ENCODE assay signal across 26 cellular contexts in genomic region chr16:68478526-68479249, GRCh38. TPM values are rescaled to one million over a fixed set of nuclear protein-coding genes. Genes with fewer than 3 reads are reported as not detected.
DNase-seq lines count a peak whose midpoint lies in the region.
"Had no signal": no experiment of that assay in that cellular context is flagged by ENCODE, and none has a peak within 500 bp of the region (broad histone marks: within the 10 kb centered on the region; RNA-seq: fewer than 3 reads in every experiment).

No MANE protein-coding gene starts in this region.

- intact Hi-C loops in activated CD4-positive, alpha-beta T cell treated with anti-CD3 and anti-CD28 coated beads, Interleukin-2, amount 10 ng/mL, durations not matched to agents 24 days and 14 days (cut with micrococcal nuclease) = no loop called here

- H3K9me3 Mint-ChIP-seq in activated CD4-positive, alpha-beta T cell treated with anti-CD3 and anti-CD28 coated beads, Interleukin-2, amount 10 ng/mL, durations not matched to agents 24 days and 14 days = no peaks in the 10 kb centered on the region
- H3K9me3 Mint-ChIP-seq: natural killer cell had no signal

- H3K36me3 ChIP-seq in BLaER1 treated with 17β-estradiol and CSF1 and Interleukin-3, amounts not matched to agents 10 nM and 100 nM = no peaks in the 10 kb centered on the region
- H3K36me3 ChIP-seq in HUES64 (ENCODE audit: insufficient read depth, low read length) (no peaks in the 10 kb centered on the region), mesodermal cell (ENCODE audit: control insufficient read depth, insufficient read depth, low read length) (no peaks in the 10 kb centered on the region)
- H3K36me3 ChIP-seq: esophagus squamous epithelium, gastrocnemius medialis, pancreas, Peyer's patch, SJSA1 had no signal

- peaks cover 21 to 30% (median 27%) of the 10 kb centered on the region in 10 experiments for H3K4me1 ChIP-seq in BLaER1 treated with 17β-estradiol and CSF1 and Interleukin-3, amounts not matched to agents 10 nM and 100 nM
- H3K4me1 ChIP-seq in HUES64 (ENCODE audit: insufficient read depth, low read length) = peaks cover 10% of the 10 kb centered on the region
- H3K4me1 ChIP-seq in mesodermal cell (ENCODE audit: control insufficient read depth, insufficient read depth, low read length, poor library complexity, severe bottlenecking) = peaks cover 10% of the 10 kb centered on the region
- H3K4me1 ChIP-seq: gastrocnemius medialis, pancreas, SJSA1 had no signal

- DNase-seq in UCSD-AML1 (lab: John Stamatoyannopoulos, UW; ENCODE audit: unreplicated experiment) = peak; percentile 32
- no peak for DNase-seq in HPDE6-E6E7 (ENCODE audit: extremely low spot score)
- no peak for DNase-seq in stimulated activated CD4-positive, alpha-beta T cell treated with anti-CD3 and anti-CD28 coated beads, Interleukin-4, amount 100 ng/mL, for 24 hours
- DNase-seq in activated CD4-positive, alpha-beta T cell treated with anti-CD3 and anti-CD28 coated beads, Interleukin-2, amount 10 ng/mL, durations not matched to agents 24 days and 14 days = no peak
- DNase-seq in cortex of kidney (lab: John Stamatoyannopoulos, UW) = no peak
- DNase-seq: ACHN; activated CD4-positive, alpha-beta T cell treated with anti-CD3 and anti-CD28 coated beads, Interleukin-2, amount 50 U/mL, for 4 hours; DMS 273 treated with DMSO at 0.1 percent for 48 hours; esophagus squamous epithelium; gastrocnemius medialis; H7; kidney glomerular epithelial cell; natural killer cell; NCI-H1105 treated with DMSO at 0.1 percent for 48 hours; NCI-H2081; pancreas; Peyer's patch; stimulated activated CD4-positive, alpha-beta T cell treated with anti-CD3 and anti-CD28 coated beads, Interleukin-15, amount 100 ng/mL, for 24 hours; T-helper 17 cell had no signal

- no peaks in the 10 kb centered on the region for H3K27me3 ChIP-seq in BLaER1 treated with 17β-estradiol and CSF1 and Interleukin-3, amounts not matched to agents 10 nM and 100 nM
- H3K27me3 ChIP-seq in HUES64 (ENCODE audit: insufficient read depth, low read length) = no peaks in the 10 kb centered on the region
- H3K27me3 ChIP-seq: esophagus squamous epithelium, gastrocnemius medialis, pancreas, Peyer's patch, SJSA1 had no signal

- H3K4me1 Mint-ChIP-seq in activated CD4-positive, alpha-beta T cell treated with anti-CD3 and anti-CD28 coated beads, Interleukin-2, amount 10 ng/mL, durations not matched to agents 24 days and 14 days = no peaks in the 10 kb centered on the region
- H3K4me1 Mint-ChIP-seq: mesothelial cell of epicardium, natural killer cell had no signal

- no peak overlapping the region for H3K4me3 ChIP-seq in BLaER1 treated with 17β-estradiol and CSF1 and Interleukin-3, amounts not matched to agents 10 nM and 100 nM
- no peak overlapping the region for H3K4me3 ChIP-seq in HUES64 (ENCODE audit: low read length)
- no peak overlapping the region for H3K4me3 ChIP-seq in mesodermal cell (ENCODE audit: extremely low read depth, insufficient read depth, low read length, poor library complexity, severe bottlenecking)
- H3K4me3 ChIP-seq: esophagus squamous epithelium, gastrocnemius medialis, pancreas, Peyer's patch, SJSA1 had no signal

- no peak overlapping the region for H3K27ac Mint-ChIP-seq in activated CD4-positive, alpha-beta T cell treated with anti-CD3 and anti-CD28 coated beads, Interleukin-2, amount 10 ng/mL, durations not matched to agents 24 days and 14 days
- H3K27ac Mint-ChIP-seq: mesothelial cell of epicardium, natural killer cell, T-helper 17 cell had no signal

- no peak overlapping the region; a peak in 1 of 22 replicates for H3K27ac ChIP-seq in BLaER1 treated with 17β-estradiol and CSF1 and Interleukin-3, amounts not matched to agents 10 nM and 100 nM
- peak overlapping the region; percentile 22; the same call in 1 of the 2 replicates for H3K27ac ChIP-seq in HUES64 (ENCODE audit: low read depth, low read length)
- peak overlapping the region; percentile 57 for H3K27ac ChIP-seq in mesodermal cell (ENCODE audit: low read depth, low read length, severe bottlenecking)
- H3K27ac ChIP-seq: C4-2B, gastrocnemius medialis, pancreas, Peyer's patch, SJSA1, VCaP had no signal

- H3K9ac ChIP-seq in BLaER1 treated with 17β-estradiol and CSF1 and Interleukin-3, amounts not matched to agents 10 nM and 100 nM = no peak overlapping the region
- H3K9ac ChIP-seq in HUES64 (ENCODE audit: low read depth, low read length) = no peak overlapping the region

- H3K36me3 Mint-ChIP-seq in activated CD4-positive, alpha-beta T cell treated with anti-CD3 and anti-CD28 coated beads, Interleukin-2, amount 10 ng/mL, durations not matched to agents 24 days and 14 days (ENCODE audit: low read depth) = no peaks in the 10 kb centered on the region
- H3K36me3 Mint-ChIP-seq: mesothelial cell of epicardium, natural killer cell had no signal

- 56% methylated on average over 2 of the region's 2 CpGs for WGBS in HUES64
- WGBS in mesodermal cell (ENCODE audit: insufficient coverage in 2 of 2), 2 experiments = 66 to 71% methylated on average over 2 of the region's 2 CpGs

- H4K20me1 ChIP-seq in BLaER1 treated with 17β-estradiol and CSF1 and Interleukin-3, amounts not matched to agents 10 nM and 100 nM = no peaks in the 10 kb centered on the region

- H3K27me3 Mint-ChIP-seq in activated CD4-positive, alpha-beta T cell treated with anti-CD3 and anti-CD28 coated beads, Interleukin-2, amount 10 ng/mL, durations not matched to agents 24 days and 14 days = peaks cover 18% of the 10 kb centered on the region
- H3K27me3 Mint-ChIP-seq: T-helper 17 cell had no signal

- H3K4me3 Mint-ChIP-seq in activated CD4-positive, alpha-beta T cell treated with anti-CD3 and anti-CD28 coated beads, Interleukin-2, amount 10 ng/mL, durations not matched to agents 24 days and 14 days = no peak overlapping the region
- H3K4me3 Mint-ChIP-seq: mesothelial cell of epicardium, natural killer cell, T-helper 17 cell had no signal

- peak overlapping the region; percentile 34 to 76 (median 62); a peak in 21 of 22 replicates for H3K4me2 ChIP-seq in BLaER1 treated with 17β-estradiol and CSF1 and Interleukin-3, amounts not matched to agents 10 nM and 100 nM

- H3K9me3 ChIP-seq in BLaER1 treated with 17β-estradiol and CSF1 and Interleukin-3, amounts not matched to agents 10 nM and 100 nM (replicated peaks in 1 of 11) = peaks cover 8 to 31% (median 23%) of the 10 kb centered on the region in 11 experiments; a peak in 21 of 22 replicates
- H3K9me3 ChIP-seq in HUES64 (ENCODE audit: insufficient read depth, low read depth, low read length) (peaks cover 10% of the 10 kb centered on the region; the same call in 1 of the 2 replicates), mesodermal cell (ENCODE audit: control insufficient read depth, low read length) (no peaks in the 10 kb centered on the region)
- H3K9me3 ChIP-seq: esophagus squamous epithelium, gastrocnemius medialis, pancreas, Peyer's patch, SJSA1 had no signal

RNA-seq across cellular contexts. Expression of gene SMPD3, which starts 30.4 kb away (rescaled TPM):
- 0.45 TPM for polyA plus RNA-seq in HUES64 (2013, experiment 1 of 2)
- polyA plus RNA-seq in HUES64 (2013, experiment 2 of 2) = 1.1 TPM
- polyA plus RNA-seq in mesodermal cell (2013, experiment 1 of 2) = 0.44 TPM
- 0.66 TPM for polyA plus RNA-seq in mesodermal cell (2013, experiment 2 of 2)
- 0.09 and 0.40 TPM in 2 replicates for total RNA-seq in activated CD4-positive, alpha-beta T cell treated with anti-CD3 and anti-CD28 coated beads, Interleukin-2, amount 10 ng/mL, durations not matched to agents 24 days and 14 days

Comparison
In these comparisons a context has a peak if more than half of its experiments do, and no peak if none do; other contexts are left out.
1. H3K27ac ChIP-seq: peak in HUES64 (single experiment) and mesodermal cell (single experiment); none in BLaER1 treated with 17β-estradiol and CSF1 and Interleukin-3, amounts not matched to agents 10 nM and 100 nM (0 of 11).